Comparison of ENCODE assay signal across 28 cellular contexts in genomic region chr1:2608434-2609055, GRCh38. TPM values are rescaled to one million over a fixed set of nuclear protein-coding genes. Genes with fewer than 3 reads are reported as not detected.
"Had no signal": no experiment of that assay in that cellular context is flagged by ENCODE, and none has a peak within 500 bp of the region (broad histone marks: within the 10 kb centered on the region; RNA-seq: fewer than 3 reads in every experiment).

No MANE protein-coding gene starts in this region.

- H3K4me3 Mint-ChIP-seq: immature natural killer cell; mesothelial cell of epicardium; naive B cell; natural killer cell; neural crest cell; stimulated activated effector memory CD8-positive, alpha-beta T cell treated with anti-CD3 and anti-CD28 coated beads, Interleukin-12 subunit alpha, Interleukin-12 subunit beta, amount 100 ng/mL, for 72 hours; stimulated activated naive CD8-positive, alpha-beta T cell treated with anti-CD3 and anti-CD28 coated beads, Interleukin-15, Interleukin-2, amounts not matched to agents 100 ng/mL and 50 ng/mL, for 24 hours had no signal

- H3K9me3 ChIP-seq: neutrophil, ovary, prostate gland, vagina had no signal

- H3K4me1 Mint-ChIP-seq: immature natural killer cell; mesothelial cell of epicardium; natural killer cell; neural crest cell; stimulated activated effector memory CD8-positive, alpha-beta T cell treated with anti-CD3 and anti-CD28 coated beads, Interleukin-12 subunit alpha, Interleukin-12 subunit beta, amount 100 ng/mL, for 72 hours had no signal

- H3K4me1 ChIP-seq: prostate gland had no signal

- H3K27ac ChIP-seq: left ventricle myocardium inferior, neutrophil, ovary, prostate gland, sigmoid colon, spleen, suprapubic skin, thoracic aorta, tibial artery, vagina had no signal

- H3K36me3 ChIP-seq: left ventricle myocardium inferior, neutrophil, ovary, prostate gland, sigmoid colon, spleen, suprapubic skin, thoracic aorta, tibial artery, vagina had no signal

- H3K4me3 ChIP-seq: left ventricle myocardium inferior, lung, ovary, prostate gland, sigmoid colon, spleen, suprapubic skin, thoracic aorta, tibial artery, vagina had no signal

- H3K9me3 Mint-ChIP-seq: natural killer cell; neural crest cell; stimulated activated effector memory CD8-positive, alpha-beta T cell treated with anti-CD3 and anti-CD28 coated beads, Interleukin-12 subunit alpha, Interleukin-12 subunit beta, amount 100 ng/mL, for 72 hours; stimulated activated naive CD8-positive, alpha-beta T cell treated with anti-CD3 and anti-CD28 coated beads, Interleukin-15, Interleukin-2, amounts not matched to agents 100 ng/mL and 50 ng/mL, for 24 hours had no signal

- FAIRE-seq: islet of Langerhans, kidney, small intestine had no signal

- H3K27me3 Mint-ChIP-seq: stimulated activated naive CD8-positive, alpha-beta T cell treated with anti-CD3 and anti-CD28 coated beads, Interleukin-15, Interleukin-2, amounts not matched to agents 100 ng/mL and 50 ng/mL, for 24 hours had no signal

- ATAC-seq: natural killer cell; stimulated activated effector memory CD8-positive, alpha-beta T cell treated with anti-CD3 and anti-CD28 coated beads, Interleukin-12 subunit alpha, Interleukin-12 subunit beta, amount 100 ng/mL, for 72 hours had no signal

- H3K27me3 ChIP-seq: ovary, vagina had no signal

- DNase-seq: hypothalamus; immature natural killer cell; left ventricle myocardium inferior; mesendoderm; naive B cell; natural killer cell; occipital lobe; retina; small intestine; stimulated activated CD4-positive, alpha-beta T cell treated with anti-CD3 and anti-CD28 coated beads, Interleukin-4, amount 100 ng/mL, for 24 hours; stimulated activated naive CD4-positive, alpha-beta T cell; trophoblast cell had no signal

- H3K36me3 Mint-ChIP-seq: immature natural killer cell; mesothelial cell of epicardium; stimulated activated effector memory CD8-positive, alpha-beta T cell treated with anti-CD3 and anti-CD28 coated beads, Interleukin-12 subunit alpha, Interleukin-12 subunit beta, amount 100 ng/mL, for 72 hours had no signal

- H3K27ac Mint-ChIP-seq: mesothelial cell of epicardium; naive B cell; natural killer cell; stimulated activated effector memory CD8-positive, alpha-beta T cell treated with anti-CD3 and anti-CD28 coated beads, Interleukin-12 subunit alpha, Interleukin-12 subunit beta, amount 100 ng/mL, for 72 hours; stimulated activated naive CD8-positive, alpha-beta T cell treated with anti-CD3 and anti-CD28 coated beads, Interleukin-15, Interleukin-2, amounts not matched to agents 100 ng/mL and 50 ng/mL, for 24 hours had no signal

RNA-seq across cellular contexts. Expression of gene MMEL1, which starts 24.3 kb away (rescaled TPM):
- total RNA-seq: thoracic aorta had no signal
